Comparison of ENCODE assay signal across 18 cellular contexts in the genomic region with DNA sequence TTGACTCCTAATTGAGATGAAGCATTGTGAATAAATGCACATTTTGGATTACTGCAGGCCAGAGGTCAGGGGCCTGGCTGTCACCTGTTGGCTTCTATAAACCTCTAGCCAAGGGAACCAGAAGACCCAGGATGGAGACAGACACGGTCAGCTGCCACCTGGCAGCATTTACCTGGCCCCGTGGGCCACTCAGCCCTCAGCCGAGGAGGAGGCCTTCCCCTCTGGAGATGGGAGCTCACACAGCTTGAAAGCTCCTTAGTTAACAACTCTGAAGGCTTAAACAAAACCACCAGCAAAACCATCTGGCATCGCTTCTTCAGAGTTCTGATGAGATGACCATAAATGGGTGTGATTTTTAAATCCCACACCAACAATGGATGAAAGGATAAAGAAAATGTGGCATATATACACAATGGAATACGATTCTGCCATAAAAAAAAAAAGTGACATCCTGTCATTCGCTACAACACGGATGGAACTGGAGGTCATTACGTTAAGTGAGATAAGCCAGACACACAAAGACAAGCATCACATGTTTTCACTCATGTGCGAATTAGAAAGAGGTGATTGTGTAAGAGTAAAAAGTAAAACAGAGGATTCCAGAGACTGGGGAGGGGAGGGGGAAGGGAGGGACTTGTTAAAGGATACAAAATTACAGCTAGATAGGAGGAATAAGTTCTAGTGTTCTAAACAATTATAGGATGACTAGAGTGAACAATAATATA.
A peak's percentile ranks its signal among the peaks of the same experiment; 100 is the strongest.
DNase-seq lines count a peak whose midpoint lies in the region; TF ChIP-seq lines count a peak whose summit lies in the region.
"Had no signal": no experiment of that assay in that cellular context is flagged by ENCODE, and none has a peak within 500 bp of the region (broad histone marks: within the 10 kb centered on the region; RNA-seq: fewer than 3 reads in every experiment).

No MANE protein-coding gene starts in this region.

- H3K4me3 ChIP-seq in mesenchymal stem cell (ENCODE audit: insufficient read depth in 1 of 2, low read depth in 1 of 2, low read length in 2 of 2) = no peak overlapping the region
- H3K4me3 ChIP-seq in esophagus squamous epithelium = no peak overlapping the region
- H3K4me3 ChIP-seq: BLaER1, GM12878 had no signal

- in situ Hi-C loops in SK-MEL-5 (cut with HindIII; ENCODE audit: low pct_unique_long_range_greater_than_20kb, low sequenced_read_pairs) = no loop called here

- H3K36me3 ChIP-seq in mesenchymal stem cell (ENCODE audit: control insufficient read depth in 1 of 2, insufficient read depth in 2 of 2, low read depth in 1 of 2, low read length in 2 of 2) (peaks cover 0 to 9% of the 10 kb centered on the region in 2 experiments), esophagus squamous epithelium (no peaks in the 10 kb centered on the region)
- H3K36me3 ChIP-seq: BLaER1 had no signal

- H3K4me1 Mint-ChIP-seq in endothelial cell (ENCODE audit: unreplicated experiment) = no peaks in the 10 kb centered on the region

- H3K27me3 ChIP-seq in mesenchymal stem cell (ENCODE audit: control insufficient read depth in 1 of 2, insufficient read depth in 1 of 2, low read length in 2 of 2) (peaks cover 0 to 18% of the 10 kb centered on the region in 2 experiments), esophagus squamous epithelium (no peaks in the 10 kb centered on the region)

- WGBS in mesenchymal stem cell = 33% methylated on average over 8 of the region's 9 CpGs
- 63 to 69% methylated on average over 6 to 8 of the region's 9 CpGs for WGBS in esophagus squamous epithelium, 2 donors

- H3K14ac ChIP-seq in mesenchymal stem cell (ENCODE audit: low read length in 2 of 2) = no peak overlapping the region

- no peak overlapping the region for H2BK120ac ChIP-seq in mesenchymal stem cell (ENCODE audit: low read depth, low read length)

- H4K91ac ChIP-seq in mesenchymal stem cell (ENCODE audit: low read length) = no peak overlapping the region

- peak overlapping the region; percentile 55 for H3K27ac Mint-ChIP-seq in endothelial cell (ENCODE audit: unreplicated experiment)
- H3K27ac Mint-ChIP-seq: CD8-positive, alpha-beta T cell had no signal

- H2AK5ac ChIP-seq in mesenchymal stem cell (ENCODE audit: low read length, severe bottlenecking) = peak overlapping the region; percentile 53

- no peaks in the 10 kb centered on the region for H3K9me3 Mint-ChIP-seq in endothelial cell (ENCODE audit: unreplicated experiment)
- H3K9me3 Mint-ChIP-seq: CD8-positive, alpha-beta T cell had no signal

- H3K4me2 ChIP-seq in mesenchymal stem cell (ENCODE audit: low read length, poor library complexity, severe bottlenecking) = no peak overlapping the region
- H3K4me2 ChIP-seq: BLaER1 had no signal

- TF ChIP-seq POLR2A in esophagus squamous epithelium (IDR thresholded peaks at IDR 0.05) = no peak

- H3K9me3 ChIP-seq in mesenchymal stem cell (ENCODE audit: control insufficient read depth, low read length) = no peaks in the 10 kb centered on the region
- H3K9me3 ChIP-seq in esophagus squamous epithelium = no peaks in the 10 kb centered on the region
- H3K9me3 ChIP-seq: BLaER1 had no signal

- no peak overlapping the region for H3K9ac ChIP-seq in mesenchymal stem cell (ENCODE audit: low read length)
- H3K9ac ChIP-seq: BLaER1 had no signal

- H3K18ac ChIP-seq in mesenchymal stem cell (ENCODE audit: low read depth in 1 of 2, low read length in 2 of 2) = no peak overlapping the region

- H4K8ac ChIP-seq in mesenchymal stem cell (ENCODE audit: low read length) = no peak overlapping the region

- H2BK5ac ChIP-seq in mesenchymal stem cell (ENCODE audit: low read depth, low read length, poor library complexity, severe bottlenecking) = no peak overlapping the region

- peaks cover 19% of the 10 kb centered on the region for H3K4me1 ChIP-seq in mesenchymal stem cell (ENCODE audit: control insufficient read depth, insufficient read depth, low read depth, low read length)
- H3K4me1 ChIP-seq in esophagus squamous epithelium = no peaks in the 10 kb centered on the region

- no peak overlapping the region for H3K4ac ChIP-seq in mesenchymal stem cell (ENCODE audit: low read depth in 1 of 2, low read length in 2 of 2)

- TF ChIP-seq CTCF in endothelial cell (IDR thresholded peaks at IDR 0.05; ENCODE audit: unreplicated experiment) = no peak
- TF ChIP-seq CTCF in esophagus squamous epithelium (IDR thresholded peaks at IDR 0.05) = no peak

- no peak overlapping the region for H2BK12ac ChIP-seq in mesenchymal stem cell (ENCODE audit: low read length in 2 of 2)

- H3K36me3 Mint-ChIP-seq in endothelial cell (ENCODE audit: low read depth, unreplicated experiment) = peaks cover 53% of the 10 kb centered on the region
- H3K36me3 Mint-ChIP-seq: CD8-positive, alpha-beta T cell had no signal

- no peak overlapping the region for H3K27ac ChIP-seq in mesenchymal stem cell (ENCODE audit: low read length, poor library complexity, severe bottlenecking)
- no peak overlapping the region for H3K27ac ChIP-seq in esophagus squamous epithelium
- H3K27ac ChIP-seq: BLaER1, RWPE1 had no signal

- DNase-seq in NCI-H82 (lab: John Stamatoyannopoulos, UW) (peak; percentile 60), NCI-H82 treated with DMSO at 0.1 percent for 48 hours (lab: John Stamatoyannopoulos, UW; ENCODE audit: unreplicated experiment) (no peak), SK-MEL-5 (ENCODE audit: low read depth, low spot score) (peak; percentile 4), endothelial cell (ENCODE audit: low spot score) (no peak), mesenchymal stem cell (peak; percentile 10), esophagus squamous epithelium (lab: John Stamatoyannopoulos, UW) (no peak), NCI-H345 treated with DMSO at 0.1 percent for 48 hours (lab: John Stamatoyannopoulos, UW; ENCODE audit: unreplicated experiment) (no peak), NCI-H1092 treated with DMSO at 0.1 percent for 48 hours (lab: John Stamatoyannopoulos, UW) (no peak)
- DNase-seq: DND-41, GDM1, NCI-H1436 treated with DMSO at 0.1 percent for 48 hours, NCI-H2081 treated with DMSO at 0.1 percent for 48 hours, NCI-H526 treated with DMSO at 0.1 percent for 48 hours, PC-3 had no signal

- H3K27me3 Mint-ChIP-seq in endothelial cell (ENCODE audit: unreplicated experiment) = peaks cover 10% of the 10 kb centered on the region

- H3K23ac ChIP-seq in mesenchymal stem cell (ENCODE audit: low read length in 2 of 2) = no peak overlapping the region

- intact Hi-C loops in esophagus squamous epithelium (cut with DNase I) = no loop called here

- H3K79me1 ChIP-seq in mesenchymal stem cell (replicated peaks; ENCODE audit: low read length, poor library complexity, severe bottlenecking) = peaks cover 19% of the 10 kb centered on the region

- no peak overlapping the region for H3K4me3 Mint-ChIP-seq in endothelial cell (ENCODE audit: unreplicated experiment)
- H3K4me3 Mint-ChIP-seq: CD8-positive, alpha-beta T cell had no signal

- H2BK15ac ChIP-seq in mesenchymal stem cell (ENCODE audit: low read depth, poor library complexity, severe bottlenecking) = no peak overlapping the region

- H2AFZ ChIP-seq in mesenchymal stem cell (ENCODE audit: low read depth, low read length) = no peak overlapping the region

Comparison
In these comparisons a context has a peak if more than half of its experiments do, and no peak if none do; other contexts are left out.
1. DNase-seq: peak in NCI-H82 (single experiment), SK-MEL-5 (single experiment) and mesenchymal stem cell (single experiment); none in NCI-H82 treated with DMSO at 0.1 percent for 48 hours (single experiment), endothelial cell (single experiment), esophagus squamous epithelium (single experiment), NCI-H345 treated with DMSO at 0.1 percent for 48 hours (single experiment) and NCI-H1092 treated with DMSO at 0.1 percent for 48 hours (single experiment).